In the genomic region with DNA sequence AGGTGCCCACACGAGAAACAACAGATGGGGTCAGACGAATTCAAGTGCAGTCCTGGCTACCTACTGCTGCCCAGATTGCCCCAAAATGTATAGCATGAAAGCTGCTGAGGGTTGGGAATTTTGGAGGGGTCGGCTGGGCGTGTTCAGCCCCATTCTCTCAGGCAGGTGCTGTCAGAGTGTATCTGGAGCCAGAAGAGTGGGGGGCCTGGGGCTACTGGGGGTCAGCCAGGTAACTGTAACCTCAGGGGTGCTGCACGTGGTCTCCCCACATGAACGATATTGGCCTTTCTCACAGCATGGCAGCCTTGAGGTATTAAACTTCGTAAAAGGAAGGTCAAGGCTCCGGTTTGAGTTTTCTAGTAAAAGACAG, we compare ENCODE assay signal across 26 cellular contexts. TPM values are rescaled to one million over a fixed set of nuclear protein-coding genes. Genes with fewer than 3 reads are reported as not detected.
"Had no signal": no experiment of that assay in that cellular context is flagged by ENCODE, and none has a peak within 500 bp of the region (broad histone marks: within the 10 kb centered on the region; RNA-seq: fewer than 3 reads in every experiment).

No MANE protein-coding gene starts in this region.

- H3K27me3 Mint-ChIP-seq: stimulated activated memory B cell treated with anti-CD40 and anti-IgM and Interleukin-4, amounts not matched to agents 10 μg/mL and 1 μg/mL and 100 μg/mL, for 72 hours; stimulated activated naive CD8-positive, alpha-beta T cell treated with anti-CD3 and anti-CD28 coated beads, Interleukin-15, amount 100 ng/mL, for 72 hours had no signal

- H3K9me3 Mint-ChIP-seq: naive thymus-derived CD8-positive, alpha-beta T cell; natural killer cell treated with Interleukin-12 subunit alpha and Interleukin-12 subunit beta and Interleukin-15 and Interleukin-18, amount 100 ng/mL, for 72 hours; nephron progenitor cell; neural crest cell; stimulated activated memory B cell treated with anti-CD40 and anti-IgM and Interleukin-4, amounts not matched to agents 10 μg/mL and 1 μg/mL and 100 μg/mL, for 72 hours; stimulated activated naive CD8-positive, alpha-beta T cell treated with anti-CD3 and anti-CD28 coated beads, Interleukin-15, amount 100 ng/mL, for 72 hours; type B pancreatic cell had no signal

- H3K36me3 Mint-ChIP-seq: naive thymus-derived CD8-positive, alpha-beta T cell; natural killer cell treated with Interleukin-12 subunit alpha and Interleukin-12 subunit beta and Interleukin-15 and Interleukin-18, amount 100 ng/mL, for 72 hours; stimulated activated memory B cell treated with anti-CD40 and anti-IgM and Interleukin-4, amounts not matched to agents 10 μg/mL and 1 μg/mL and 100 μg/mL, for 72 hours; type B pancreatic cell had no signal

- DNase-seq: naive thymus-derived CD8-positive, alpha-beta T cell; nephron progenitor cell; nucleus accumbens; pancreas; psoas muscle; right cardiac atrium; right lobe of liver; stimulated activated CD4-positive, alpha-beta T cell treated with anti-CD3 and anti-CD28 coated beads, Interleukin-12 subunit alpha, Interleukin-12 subunit beta, amount 100 ng/mL, for 4 hours; stimulated activated CD4-positive, alpha-beta T cell treated with anti-CD3 and anti-CD28 coated beads, Interleukin-1b, Interleukin-23, amount 100 ng/mL, for 48 hours; stimulated activated CD4-positive, alpha-beta T cell treated with anti-CD3 and anti-CD28 coated beads, Interleukin-4, amount 100 ng/mL, for 1 hour; stimulated activated CD4-positive, alpha-beta T cell treated with anti-CD3 and anti-CD28 coated beads, Interleukin-4, amount 100 ng/mL, for 4 hours; stimulated activated CD8-positive, alpha-beta memory T cell treated with anti-CD3 and anti-CD28 coated beads, Interleukin-4, amount 100 ng/mL, for 48 hours; stimulated activated naive CD4-positive, alpha-beta T cell; stimulated activated naive CD8-positive, alpha-beta T cell treated with anti-CD3 and anti-CD28 coated beads, Interleukin-15, amount 100 ng/mL, for 72 hours; stimulated activated naive CD8-positive, alpha-beta T cell treated with anti-CD3 and anti-CD28 coated beads, Interleukin-15, Interleukin-2, amounts not matched to agents 100 U/mL and 50 U/mL, for 24 hours; substantia nigra; testis; tibial artery; transverse colon; upper lobe of right lung; uterus had no signal

- H3K4me3 Mint-ChIP-seq: naive thymus-derived CD8-positive, alpha-beta T cell; natural killer cell treated with Interleukin-12 subunit alpha and Interleukin-12 subunit beta and Interleukin-15 and Interleukin-18, amount 100 ng/mL, for 72 hours; nephron progenitor cell; neural crest cell; stimulated activated memory B cell treated with anti-CD40 and anti-IgM and Interleukin-4, amounts not matched to agents 10 μg/mL and 1 μg/mL and 100 μg/mL, for 72 hours; stimulated activated naive CD8-positive, alpha-beta T cell treated with anti-CD3 and anti-CD28 coated beads, Interleukin-15, amount 100 ng/mL, for 72 hours; type B pancreatic cell had no signal

- H3K27ac Mint-ChIP-seq: naive thymus-derived CD8-positive, alpha-beta T cell; natural killer cell treated with Interleukin-12 subunit alpha and Interleukin-12 subunit beta and Interleukin-15 and Interleukin-18, amount 100 ng/mL, for 72 hours; nephron progenitor cell; stimulated activated memory B cell treated with anti-CD40 and anti-IgM and Interleukin-4, amounts not matched to agents 10 μg/mL and 1 μg/mL and 100 μg/mL, for 72 hours; stimulated activated naive CD8-positive, alpha-beta T cell treated with anti-CD3 and anti-CD28 coated beads, Interleukin-15, amount 100 ng/mL, for 72 hours; type B pancreatic cell had no signal

- H3K4me1 Mint-ChIP-seq: stimulated activated memory B cell treated with anti-CD40 and anti-IgM and Interleukin-4, amounts not matched to agents 10 μg/mL and 1 μg/mL and 100 μg/mL, for 72 hours had no signal

- ATAC-seq: naive thymus-derived CD8-positive, alpha-beta T cell; natural killer cell treated with Interleukin-12 subunit alpha and Interleukin-12 subunit beta and Interleukin-15 and Interleukin-18, amount 100 ng/mL, for 72 hours; pancreas; psoas muscle; right cardiac atrium; right lobe of liver; stimulated activated memory B cell treated with anti-CD40 and anti-IgM and Interleukin-4, amounts not matched to agents 10 μg/mL and 1 μg/mL and 100 μg/mL, for 72 hours; stimulated activated naive CD8-positive, alpha-beta T cell treated with anti-CD3 and anti-CD28 coated beads, Interleukin-15, amount 100 ng/mL, for 72 hours; stimulated activated naive CD8-positive, alpha-beta T cell treated with anti-CD3 and anti-CD28 coated beads, Interleukin-15, Interleukin-2, amounts not matched to agents 100 U/mL and 50 U/mL, for 24 hours; upper lobe of right lung had no signal

RNA-seq across cellular contexts. Expression of a gene that starts 14.6 kb away (rescaled TPM):
- total RNA-seq: naive thymus-derived CD8-positive, alpha-beta T cell; natural killer cell treated with Interleukin-12 subunit alpha and Interleukin-12 subunit beta and Interleukin-15 and Interleukin-18, amount 100 ng/mL, for 72 hours; psoas muscle; right lobe of liver; suprapubic skin; upper lobe of right lung had no signal
